In the genomic region with DNA sequence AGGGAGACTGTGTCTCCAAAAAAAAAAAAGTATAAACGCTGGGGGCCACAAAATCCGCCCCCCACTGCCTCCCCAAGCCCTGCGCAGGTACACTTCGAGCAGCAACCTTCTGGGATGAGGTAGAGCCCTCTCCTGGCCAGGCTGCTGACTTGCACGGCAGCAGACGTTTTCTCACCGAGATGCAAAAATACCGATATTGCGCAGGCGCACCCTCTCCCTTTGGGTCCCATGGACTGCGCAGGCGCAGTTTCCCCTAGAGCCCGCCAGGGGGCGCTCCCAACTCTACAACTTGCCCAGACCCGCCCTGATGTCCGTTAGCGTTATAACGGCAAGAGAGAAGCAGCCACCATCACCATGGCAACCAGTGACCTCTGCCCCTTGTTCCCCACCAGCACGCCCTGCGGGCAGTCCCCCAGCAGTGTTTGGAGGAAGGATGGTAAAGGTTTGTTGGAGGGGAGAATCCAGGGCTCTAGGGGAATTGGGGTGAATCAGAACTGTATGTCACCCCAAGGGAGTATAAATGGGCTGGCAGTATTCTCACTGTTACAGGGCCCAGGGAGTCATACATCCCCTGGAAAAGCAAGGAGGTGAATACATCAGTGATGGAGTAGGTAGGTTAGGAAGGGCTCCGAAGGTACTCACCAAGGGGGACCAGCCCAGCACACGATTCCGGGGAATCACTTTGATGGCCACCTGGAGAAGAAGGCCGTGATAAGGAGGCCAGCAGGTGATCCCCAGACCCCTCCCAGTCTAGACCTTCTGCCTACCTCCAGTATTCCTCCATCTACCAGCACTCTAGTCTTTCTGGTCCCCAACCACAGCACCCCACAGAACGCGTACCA, we compare ENCODE assay signal across 8 cellular contexts. TPM values are rescaled to one million over a fixed set of nuclear protein-coding genes. Genes with fewer than 3 reads are reported as not detected.
DNase-seq lines count a peak whose midpoint lies in the region; ATAC-seq and TF ChIP-seq lines count a peak whose summit lies in the region.

No MANE protein-coding gene starts in this region.

- H3K27me3 ChIP-seq in SK-N-SH (ENCODE audit: insufficient read depth) (no peaks in the 10 kb centered on the region), testis (no peaks in the 10 kb centered on the region)

- CTCF ChIA-PET in SK-N-SH (lab: Yijun Ruan, JAX), result interaction anchor here (0.7 to 3.2 kb wide), 8 partner anchors 10 to 266 kb away, joined by 3 to 12 read pairs (median 4); a partner anchor contains a TSS

- H3K9ac ChIP-seq in SK-N-SH, result no peak overlapping the region

- DNase-seq in DMS153 treated with DMSO at 0.1 percent for 48 hours (lab: John Stamatoyannopoulos, UW; ENCODE audit: unreplicated experiment) (peak; percentile 55), GOT3 (lab: John Stamatoyannopoulos, UW) (peak; percentile 50), NB4 (ENCODE audit: low read depth) (peak; percentile 92), SK-N-SH (peak; percentile 94), globus pallidus (ENCODE audit: low spot score) (peak; percentile 82), omental fat pad (ENCODE audit: low spot score) (peak; percentile 87), testis (peak; percentile 93)

- H3K4me3 ChIP-seq in NB4 (ENCODE audit: low read depth, low read length), result peak overlapping the region; percentile 86
- peak overlapping the region; percentile 48 to 61 for H3K4me3 ChIP-seq in SK-N-SH (ENCODE audit: low read depth in 2 of 2, low read length in 1 of 2)
- H3K4me3 ChIP-seq in testis, result peak overlapping the region in 1 of 2 donors; percentile 67

- no peaks in the 10 kb centered on the region for H3K9me3 Mint-ChIP-seq in activated naive CD4-positive, alpha-beta T cell treated with anti-CD3 and anti-CD28 coated beads, Interleukin-2, amount 50 U/mL, for 24 hours

- H3K9me3 ChIP-seq in SK-N-SH (no peaks in the 10 kb centered on the region), testis (no peaks in the 10 kb centered on the region)

- H3F3A ChIP-seq in SK-N-SH (replicated peaks; ENCODE audit: insufficient read depth), result peaks cover 16% of the 10 kb centered on the region

- H3K36me3 ChIP-seq in SK-N-SH (replicated peaks in 1 of 2; ENCODE audit: control insufficient read depth in 1 of 2, insufficient read depth in 2 of 2, low read length in 1 of 2) (peaks cover 0 to 26% of the 10 kb centered on the region in 2 experiments), testis (ENCODE audit: low read depth, missing control alignments) (no peaks in the 10 kb centered on the region)

- H3K4me3 Mint-ChIP-seq in activated naive CD4-positive, alpha-beta T cell treated with anti-CD3 and anti-CD28 coated beads, Interleukin-2, amount 50 U/mL, for 24 hours, result peak overlapping the region; percentile 95

- peak overlapping the region; percentile 95 for H3K4me2 ChIP-seq in SK-N-SH

- no peaks in the 10 kb centered on the region for H3K27me3 Mint-ChIP-seq in activated naive CD4-positive, alpha-beta T cell treated with anti-CD3 and anti-CD28 coated beads, Interleukin-2, amount 50 U/mL, for 24 hours

- TF ChIP-seq CTCF in NB4 (IDR thresholded peaks at IDR 0.05; ENCODE audit: low read depth, low read length), result peak; percentile 72
- TF ChIP-seq CTCF in SK-N-SH (IDR thresholded peaks at IDR 0.05), result peak; percentile 99
- TF ChIP-seq CTCF in omental fat pad (IDR thresholded peaks at IDR 0.05), result peak in 1 of 3 donors; percentile 29
- peak; percentile 86 to 94 (median 93) for TF ChIP-seq CTCF in testis (IDR thresholded peaks at IDR 0.05)

- TF ChIP-seq POLR2A in NB4 (IDR thresholded peaks at IDR 0.05; ENCODE audit: extremely low read depth, insufficient read length) (no peak), testis (IDR thresholded peaks at IDR 0.05) (no peak)

- H3K4me1 ChIP-seq in SK-N-SH (ENCODE audit: control insufficient read depth in 1 of 2, insufficient read depth in 2 of 2, low read depth in 1 of 2, low read length in 1 of 2) (peaks cover 5 to 26% of the 10 kb centered on the region in 2 experiments; a peak in 2 of 4 replicates), testis (no peaks in the 10 kb centered on the region)

- 0 out of 2 replicates have a peak, but pooled peaks cover 9% of the 10 kb centered on the region for H4K20me1 ChIP-seq in SK-N-SH (ENCODE audit: insufficient read depth)

- H3K27ac ChIP-seq in SK-N-SH (ENCODE audit: low read depth in 2 of 2, low read length in 1 of 2) (peak overlapping the region; percentile 39 to 40; a peak in 2 of 4 replicates), testis (peak overlapping the region; percentile 31 to 81)

- POLR2A ChIA-PET in SK-N-SH (lab: Yijun Ruan, JAX), result no interaction called here

- H3K27ac Mint-ChIP-seq in activated naive CD4-positive, alpha-beta T cell treated with anti-CD3 and anti-CD28 coated beads, Interleukin-2, amount 50 U/mL, for 24 hours, result peak overlapping the region; percentile 95

- 43% methylated on average over 13 of the region's 26 CpGs for WGBS in SK-N-SH (ENCODE audit: low lambda C conversion rate)
- whole genome bisulfite sequencing in testis, 2 donors, result 9% methylated on average over 24 of the region's 26 CpGs; no CpG with 5 or more reads in 1 of the 2 donors

- no peak for TF ChIP-seq EP300 in SK-N-SH (IDR thresholded peaks at IDR 0.05; ENCODE audit: borderline replicate concordance in 1 of 2, low read depth in 1 of 2, low read length in 1 of 2)

- peaks cover 11% of the 10 kb centered on the region for H3K36me3 Mint-ChIP-seq in activated naive CD4-positive, alpha-beta T cell treated with anti-CD3 and anti-CD28 coated beads, Interleukin-2, amount 50 U/mL, for 24 hours

- H3K4me1 Mint-ChIP-seq in activated naive CD4-positive, alpha-beta T cell treated with anti-CD3 and anti-CD28 coated beads, Interleukin-2, amount 50 U/mL, for 24 hours, result peaks cover 53% of the 10 kb centered on the region

- peak; percentile 81 for ATAC-seq in omental fat pad (ENCODE audit: low FRiP score)

- peaks cover 3% of the 10 kb centered on the region; the same call in 1 of the 2 replicates for H3K79me2 ChIP-seq in SK-N-SH (ENCODE audit: insufficient read depth)

- no peak overlapping the region; the same call in 1 of the 2 replicates for H2AFZ ChIP-seq in SK-N-SH (ENCODE audit: low read depth)

- H3K9me2 ChIP-seq in SK-N-SH, result no peaks in the 10 kb centered on the region

- TF ChIP-seq RAD21 in SK-N-SH (IDR thresholded peaks at IDR 0.05; ENCODE audit: low read length), result peak; percentile 68

- intact Hi-C loops in testis (cut with DNase I; ENCODE audit: low total_unique reads), result no loop called here

TF ChIP-seq in SK-N-SH, 30 proteins besides CTCF, POLR2A, EP300 and RAD21:
- TF ChIP-seq SMC3 (IDR thresholded peaks at IDR 0.05; ENCODE audit: low read depth, low read length) (peak; percentile 75), RFX5 (IDR thresholded peaks at IDR 0.05; ENCODE audit: low read length) (peak; percentile 85), NRF1 (IDR thresholded peaks at IDR 0.05; ENCODE audit: low read depth, low read length) (peak; percentile 90), RXRA (IDR thresholded peaks at IDR 0.05; ENCODE audit: borderline replicate concordance, low read depth) (no peak), FOSL2 (IDR thresholded peaks at IDR 0.05; ENCODE audit: borderline replicate concordance, low read depth) (no peak), MXI1 (IDR thresholded peaks at IDR 0.05; ENCODE audit: low read depth, low read length) (peak; percentile 53; the same call in 1 of the 2 replicates)
TF ChIP-seq in SK-N-SH: peak in this region for 4.

RNA-seq across cellular contexts. Expression of a gene that starts 1.5 kb away (rescaled TPM):
- polyA plus RNA-seq in SK-N-SH (2012; rRNA removed) (12.3 and 14.5 TPM in 2 replicates), testis (ENCODE audit: insufficient read depth, low read depth, low replicate concordance) (20.6 TPM)
- polyA plus RNA-seq in SK-N-SH (2012; cell fraction: cytosol; rRNA removed), result 8.6 and 9.4 TPM in 2 replicates
- polyA plus RNA-seq in SK-N-SH (2012; cell fraction: nucleus; rRNA removed), result 25.4 and 34.3 TPM in 2 replicates
- total RNA-seq in omental fat pad (10 to 100 TPM in 2 of 4 donors, 1 to 10 TPM in 2; 9.6 to 14.0 (median 11.5) TPM), testis (10 to 100 TPM; 21.5 to 23.0 TPM)

RNA-seq across cellular contexts. Expression of a gene that starts 5.9 kb away (rescaled TPM):
- polyA plus RNA-seq in SK-N-SH (2012; rRNA removed), result 71.3 and 79.3 TPM in 2 replicates
- polyA plus RNA-seq in SK-N-SH (2012; cell fraction: cytosol; rRNA removed), result 44.0 and 51.9 TPM in 2 replicates
- 59.9 and 70.5 TPM in 2 replicates for polyA plus RNA-seq in SK-N-SH (2012; cell fraction: nucleus; rRNA removed)
- 10 to 100 TPM; 10.2 to 22.0 (median 17.2) TPM for total RNA-seq in omental fat pad
- 10 to 100 TPM; 15.9 to 21.6 TPM for total RNA-seq in testis
- 18.6 TPM for polyA plus RNA-seq in testis (ENCODE audit: insufficient read depth, low read depth, low replicate concordance)

RNA-seq across cellular contexts. Expression of a gene that starts 19.6 kb away (rescaled TPM):
- polyA plus RNA-seq in SK-N-SH (2012; rRNA removed), result 67.2 and 113 TPM in 2 replicates
- 68.1 and 75.0 TPM in 2 replicates for polyA plus RNA-seq in SK-N-SH (2012; cell fraction: cytosol; rRNA removed)
- polyA plus RNA-seq in SK-N-SH (2012; cell fraction: nucleus; rRNA removed), result 175 and 179 TPM in 2 replicates
- total RNA-seq in omental fat pad, result 10 to 100 TPM; 36.6 to 59.7 (median 55.2) TPM
- 10 to 100 TPM; 39.3 to 43.7 TPM for total RNA-seq in testis
- 37.8 TPM for polyA plus RNA-seq in testis (ENCODE audit: insufficient read depth, low read depth, low replicate concordance)

RNA-seq across cellular contexts. Expression of a gene that starts 19.8 kb away (rescaled TPM):
- 81.0 and 87.0 TPM in 2 replicates for polyA plus RNA-seq in SK-N-SH (2012; rRNA removed)
- polyA plus RNA-seq in SK-N-SH (2012; cell fraction: cytosol; rRNA removed), result 43.9 and 59.3 TPM in 2 replicates
- polyA plus RNA-seq in SK-N-SH (2012; cell fraction: nucleus; rRNA removed), result 59.3 and 62.7 TPM in 2 replicates
- 10 to 100 TPM; 13.7 to 34.1 (median 29.4) TPM for total RNA-seq in omental fat pad
- total RNA-seq in testis, result 10 to 100 TPM; 41.2 to 53.2 TPM
- 32.9 TPM for polyA plus RNA-seq in testis (ENCODE audit: insufficient read depth, low read depth, low replicate concordance)

RNA-seq across cellular contexts. Expression of a gene that starts 40.0 kb away (rescaled TPM):
- polyA plus RNA-seq in SK-N-SH (2012; rRNA removed) (90.4 and 97.0 TPM in 2 replicates), testis (ENCODE audit: insufficient read depth, low read depth, low replicate concordance) (36.2 TPM)
- polyA plus RNA-seq in SK-N-SH (2012; cell fraction: cytosol; rRNA removed), result 56.0 and 68.5 TPM in 2 replicates
- polyA plus RNA-seq in SK-N-SH (2012; cell fraction: nucleus; rRNA removed), result 173 and 194 TPM in 2 replicates
- total RNA-seq in omental fat pad (10 to 100 TPM; 32.7 to 43.0 (median 38.3) TPM), testis (10 to 100 TPM; 74.3 to 77.1 TPM)
